Comparison of ENCODE assay signal across 23 cellular contexts in genomic region chr14:85813040-85813439, GRCh38.
"Had no signal": no experiment of that assay in that cellular context is flagged by ENCODE, and none has a peak within 500 bp of the region (broad histone marks: within the 10 kb centered on the region; RNA-seq: fewer than 3 reads in every experiment).

No MANE protein-coding gene starts in this region.

- H3K4me3 Mint-ChIP-seq: memory B cell; nephron; neural progenitor cell; stimulated activated naive B cell treated with anti-CD40 and anti-IgM and Interleukin-4, amounts not matched to agents 10 μg/mL and 1 μg/mL and 100 μg/mL, for 72 hours had no signal

- H3K36me3 ChIP-seq: colonic mucosa, esophagus muscularis mucosa, neural progenitor cell, right lobe of liver, stomach, thyroid gland, vagina had no signal

- ATAC-seq: left lobe of liver; right lobe of liver; stimulated activated naive B cell treated with anti-CD40 and anti-IgM and Interleukin-4, amounts not matched to agents 10 μg/mL and 1 μg/mL and 100 μg/mL, for 72 hours had no signal

- DNase-seq: colonic mucosa; dermis blood vessel endothelial cell; effector memory CD4-positive, alpha-beta T cell; foreskin melanocyte; glutamatergic neuron; kidney; right lobe of liver; small intestine; stimulated activated CD4-positive, alpha-beta T cell treated with anti-CD3 and anti-CD28 coated beads, Interleukin-15, amount 100 ng/mL, for 24 hours; stimulated activated CD4-positive, alpha-beta T cell treated with anti-CD3 and anti-CD28 coated beads, Interleukin-2, amount 100 ng/mL, for 48 hours; stimulated activated naive B cell treated with anti-CD40 and anti-IgM and Interleukin-4, amounts not matched to agents 10 μg/mL and 1 μg/mL and 100 μg/mL, for 72 hours; stomach; thyroid gland; trophoblast cell had no signal

- H3K36me3 Mint-ChIP-seq: memory B cell; neural progenitor cell; stimulated activated naive B cell treated with anti-CD40 and anti-IgM and Interleukin-4, amounts not matched to agents 10 μg/mL and 1 μg/mL and 100 μg/mL, for 72 hours had no signal

- H3K9me3 ChIP-seq: colonic mucosa, esophagus muscularis mucosa, right lobe of liver, stomach, thyroid gland, vagina had no signal

- H3K27ac Mint-ChIP-seq: memory B cell; nephron; neural progenitor cell; progenitor cell of endocrine pancreas; stimulated activated naive B cell treated with anti-CD40 and anti-IgM and Interleukin-4, amounts not matched to agents 10 μg/mL and 1 μg/mL and 100 μg/mL, for 72 hours had no signal

- H3K79me2 ChIP-seq: parathyroid adenoma had no signal

- H3K27me3 Mint-ChIP-seq: progenitor cell of endocrine pancreas; stimulated activated naive B cell treated with anti-CD40 and anti-IgM and Interleukin-4, amounts not matched to agents 10 μg/mL and 1 μg/mL and 100 μg/mL, for 72 hours had no signal

- H3K4me2 ChIP-seq: neural progenitor cell had no signal

- H2AFZ ChIP-seq: neural progenitor cell, parathyroid adenoma had no signal

- H3K4me1 ChIP-seq: colonic mucosa, esophagus muscularis mucosa, parathyroid adenoma, right lobe of liver, stomach, thyroid gland, vagina had no signal

- H3K27me3 ChIP-seq: colonic mucosa, esophagus muscularis mucosa, neural progenitor cell, right lobe of liver, stomach, thyroid gland, vagina had no signal

- H3K4me1 Mint-ChIP-seq: memory B cell; nephron; neural progenitor cell; stimulated activated naive B cell treated with anti-CD40 and anti-IgM and Interleukin-4, amounts not matched to agents 10 μg/mL and 1 μg/mL and 100 μg/mL, for 72 hours had no signal

- H3K9me3 Mint-ChIP-seq: nephron; neural progenitor cell; stimulated activated naive B cell treated with anti-CD40 and anti-IgM and Interleukin-4, amounts not matched to agents 10 μg/mL and 1 μg/mL and 100 μg/mL, for 72 hours had no signal

- H3K4me3 ChIP-seq: colonic mucosa, esophagus muscularis mucosa, lung, neural progenitor cell, right lobe of liver, stomach, thyroid gland, vagina had no signal

- H3K9ac ChIP-seq: neural progenitor cell, parathyroid adenoma had no signal
